Comparison of ENCODE assay signal across 17 cellular contexts in genomic region chr1:57844382-57844980, GRCh38.
DNase-seq lines count a peak whose midpoint lies in the region; ATAC-seq and TF ChIP-seq lines count a peak whose summit lies in the region.
"Had no signal": no experiment of that assay in that cellular context is flagged by ENCODE, and none has a peak within 500 bp of the region (broad histone marks: within the 10 kb centered on the region; RNA-seq: fewer than 3 reads in every experiment).

No MANE protein-coding gene starts in this region.

- H3K4me3 ChIP-seq in skeletal muscle satellite cell (ENCODE audit: low read length) = no peak overlapping the region
- H3K4me3 ChIP-seq: GM23248 had no signal

- peak overlapping the region; percentile 17 for H3K4me2 ChIP-seq in skeletal muscle satellite cell (ENCODE audit: low read length)

- no peak for TF ChIP-seq CTCF in GM10248 (IDR thresholded peaks at IDR 0.05; ENCODE audit: control extremely low read depth, extremely low read depth, low read depth, missing control alignments)

- H3K4me1 ChIP-seq in skeletal muscle satellite cell (ENCODE audit: control insufficient read depth, insufficient read depth, low read length) = peaks cover 16% of the 10 kb centered on the region

- no peaks in the 10 kb centered on the region for H3K27me3 ChIP-seq in skeletal muscle satellite cell (ENCODE audit: control insufficient read depth, insufficient read depth, low read length)

- H3K9me3 ChIP-seq in skeletal muscle satellite cell (replicated peaks; ENCODE audit: low read length) = no peaks in the 10 kb centered on the region

- H3K36me3 ChIP-seq in skeletal muscle satellite cell (ENCODE audit: insufficient read depth, low read length) = no peaks in the 10 kb centered on the region

- DNase-seq in Daoy (ENCODE audit: low read depth) = peak; percentile 19
- DNase-seq in epithelial cell of prostate (ENCODE audit: low read depth, low spot score) = no peak
- no peak for DNase-seq in GM10248 (ENCODE audit: extremely low spot score)
- DNase-seq: C1 segment of cervical spinal cord; CD8-positive, alpha-beta T cell; COR-L47; DMS153; DND-41; GF-D8; IMR-90; KBM-7 had no signal

- H3K27ac ChIP-seq in epithelial cell of prostate = peak overlapping the region; percentile 84
- H3K27ac ChIP-seq: GM23248 had no signal

- CTCF ChIA-PET in GM10248 (lab: Yijun Ruan, JAX) = no interaction called here

- no peak overlapping the region for H3K9ac ChIP-seq in skeletal muscle satellite cell (ENCODE audit: low read depth, low read length)
- H3K9ac ChIP-seq: GM23248 had no signal

- ATAC-seq in SK-N-SH treated with all-trans-retinoic acid at 6 μM for 48 hours (peak; percentile 42), GM18502 (IDR thresholded peaks at IDR 0.05; ENCODE audit: poor library complexity, unreplicated experiment) (no peak), HG03025 (IDR thresholded peaks at IDR 0.05; ENCODE audit: low FRiP score, unreplicated experiment) (no peak)
- ATAC-seq: CD8-positive, alpha-beta T cell; HCT116 had no signal

- POLR2A ChIA-PET in GM10248 (lab: Yijun Ruan, JAX) = no interaction called here

TF ChIP-seq in SK-N-SH treated with all-trans-retinoic acid at 6 μM for 48 hours, 23 proteins besides CTCF, POLR2A, EP300 and RAD21:
- TF ChIP-seq ISL1 (CRISPR knock-in tag; IDR thresholded peaks at IDR 0.05) (no peak), ZNF70 (CRISPR knock-in tag; IDR thresholded peaks at IDR 0.05) (no peak), CSRNP3 (CRISPR knock-in tag; IDR thresholded peaks at IDR 0.05) (no peak), OSR1 (CRISPR knock-in tag; IDR thresholded peaks at IDR 0.05) (no peak), CSDC2 (CRISPR knock-in tag; IDR thresholded peaks at IDR 0.05) (no peak), BACH2 (CRISPR knock-in tag; IDR thresholded peaks at IDR 0.05; ENCODE audit: borderline replicate concordance) (no peak), ZFP3 (CRISPR knock-in tag; IDR thresholded peaks at IDR 0.05) (no peak), ZC3H10 (CRISPR knock-in tag; IDR thresholded peaks at IDR 0.05) (no peak), TOX (CRISPR knock-in tag; IDR thresholded peaks at IDR 0.05; ENCODE audit: borderline replicate concordance) (no peak), ZNF565 (CRISPR knock-in tag; conservative IDR thresholded peaks at IDR 0.05; ENCODE audit: low read depth) (no peak), SNAI2 (CRISPR knock-in tag; IDR thresholded peaks at IDR 0.05) (no peak), PPARA (CRISPR knock-in tag; IDR thresholded peaks at IDR 0.05; ENCODE audit: borderline replicate concordance) (no peak), ARNTL (CRISPR knock-in tag; IDR thresholded peaks at IDR 0.05; ENCODE audit: borderline replicate concordance, low read depth) (no peak), RARB (CRISPR knock-in tag; IDR thresholded peaks at IDR 0.05) (no peak), TCF4 (CRISPR knock-in tag; IDR thresholded peaks at IDR 0.05; ENCODE audit: borderline replicate concordance) (no peak), TSHZ2 (CRISPR knock-in tag; IDR thresholded peaks at IDR 0.05) (no peak), POU6F1 (CRISPR knock-in tag; IDR thresholded peaks at IDR 0.05; ENCODE audit: borderline replicate concordance, low read depth) (no peak), ZNF8 (CRISPR knock-in tag; IDR thresholded peaks at IDR 0.05) (no peak)
TF ChIP-seq in SK-N-SH treated with all-trans-retinoic acid at 6 μM for 48 hours: peak in this region for 0.
